ENCODE assay signal across 21 cellular contexts in the genomic region with DNA sequence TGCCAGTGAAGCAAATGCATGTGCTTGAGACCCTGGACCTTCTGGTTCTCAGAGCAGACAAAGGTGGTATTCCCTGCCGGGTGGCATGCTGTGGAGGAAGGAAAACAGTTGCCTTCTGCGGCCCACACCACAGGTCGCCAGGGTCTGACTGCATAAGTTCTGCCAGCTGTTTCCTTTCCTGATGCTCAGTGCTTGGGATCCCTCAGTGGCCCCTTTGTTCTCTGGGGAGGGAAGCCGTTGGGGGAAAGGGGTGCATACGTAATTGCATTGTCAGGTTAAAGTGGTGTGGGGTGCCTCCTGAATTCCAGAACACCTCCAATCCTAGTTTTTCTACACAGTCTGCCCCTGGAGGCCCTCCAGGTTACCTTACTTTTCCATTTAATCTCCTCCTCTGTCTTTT.
"Had no signal": no experiment of that assay in that cellular context is flagged by ENCODE, and none has a peak within 500 bp of the region (broad histone marks: within the 10 kb centered on the region; RNA-seq: fewer than 3 reads in every experiment).

No MANE protein-coding gene starts in this region.

- H3K4me3 Mint-ChIP-seq: activated CD4-positive, alpha-beta memory T cell treated with anti-CD3 and anti-CD28 coated beads, Interleukin-2, amount 10 ng/mL, durations not matched to agents 7 days and 5 days; activated CD4-positive, alpha-beta T cell treated with anti-CD3 and anti-CD28 coated beads for 36 hours; activated naive CD8-positive, alpha-beta T cell; activated T-cell treated with anti-CD3 and anti-CD28 coated beads, Interleukin-2, amount 50 U/mL, for 72 hours; naive B cell had no signal

- H2AFZ ChIP-seq: hepatocyte, parathyroid adenoma had no signal

- H3K27ac Mint-ChIP-seq: activated CD4-positive, alpha-beta memory T cell treated with anti-CD3 and anti-CD28 coated beads, Interleukin-2, amount 10 ng/mL, durations not matched to agents 7 days and 5 days; activated CD4-positive, alpha-beta T cell treated with anti-CD3 and anti-CD28 coated beads for 36 hours; activated naive CD8-positive, alpha-beta T cell; activated T-cell treated with anti-CD3 and anti-CD28 coated beads, Interleukin-2, amount 50 U/mL, for 72 hours; naive B cell had no signal

- DNase-seq: activated CD4-positive, alpha-beta memory T cell treated with anti-CD3 and anti-CD28 coated beads, Interleukin-2, amount 10 ng/mL, durations not matched to agents 7 days and 5 days; activated CD4-positive, alpha-beta T cell treated with anti-CD3 and anti-CD28 coated beads for 36 hours; activated gamma-delta T cell; activated T-cell treated with anti-CD3 and anti-CD28 coated beads, Interleukin-2, amount 50 U/mL, for 72 hours; amniotic stem cell; central memory CD4-positive, alpha-beta T cell; colonic mucosa; esophagus squamous epithelium; islet precursor cell; mammary epithelial cell; naive B cell; stimulated activated CD4-positive, alpha-beta T cell treated with anti-CD3 and anti-CD28 coated beads, Interleukin-1b, Interleukin-23, amount 100 ng/mL, for 48 hours; T-helper 1 cell; T1000; tibial artery; uterus had no signal

- H3K9ac ChIP-seq: parathyroid adenoma had no signal

- H3K27ac ChIP-seq: colonic mucosa, esophagus squamous epithelium, hepatocyte, neutrophil, parathyroid adenoma, tibial artery, uterus had no signal

- H3K79me2 ChIP-seq: hepatocyte, parathyroid adenoma had no signal

- ATAC-seq: activated CD4-positive, alpha-beta T cell treated with anti-CD3 and anti-CD28 coated beads for 36 hours; activated T-cell treated with anti-CD3 and anti-CD28 coated beads, Interleukin-2, amount 50 U/mL, for 72 hours had no signal

- H3K4me3 ChIP-seq: colonic mucosa, esophagus squamous epithelium, hepatocyte, tibial artery, uterus had no signal

- H3K4me1 ChIP-seq: colonic mucosa, parathyroid adenoma, uterus had no signal

- H3K9me3 ChIP-seq: colonic mucosa, esophagus squamous epithelium, neutrophil, tibial artery, uterus had no signal

- H3K4me2 ChIP-seq: hepatocyte had no signal

- H3K9me3 Mint-ChIP-seq: activated CD4-positive, alpha-beta memory T cell treated with anti-CD3 and anti-CD28 coated beads, Interleukin-2, amount 10 ng/mL, durations not matched to agents 7 days and 5 days; activated T-cell treated with anti-CD3 and anti-CD28 coated beads, Interleukin-2, amount 50 U/mL, for 72 hours; naive B cell had no signal

- H3K36me3 ChIP-seq: colonic mucosa, neutrophil, uterus had no signal

- H3K4me1 Mint-ChIP-seq: activated CD4-positive, alpha-beta memory T cell treated with anti-CD3 and anti-CD28 coated beads, Interleukin-2, amount 10 ng/mL, durations not matched to agents 7 days and 5 days; naive B cell had no signal

- H3K27me3 ChIP-seq: colonic mucosa, esophagus squamous epithelium, hepatocyte, neutrophil, tibial artery, uterus had no signal

- FAIRE-seq: endothelial cell of umbilical vein had no signal
